In the genomic region with DNA sequence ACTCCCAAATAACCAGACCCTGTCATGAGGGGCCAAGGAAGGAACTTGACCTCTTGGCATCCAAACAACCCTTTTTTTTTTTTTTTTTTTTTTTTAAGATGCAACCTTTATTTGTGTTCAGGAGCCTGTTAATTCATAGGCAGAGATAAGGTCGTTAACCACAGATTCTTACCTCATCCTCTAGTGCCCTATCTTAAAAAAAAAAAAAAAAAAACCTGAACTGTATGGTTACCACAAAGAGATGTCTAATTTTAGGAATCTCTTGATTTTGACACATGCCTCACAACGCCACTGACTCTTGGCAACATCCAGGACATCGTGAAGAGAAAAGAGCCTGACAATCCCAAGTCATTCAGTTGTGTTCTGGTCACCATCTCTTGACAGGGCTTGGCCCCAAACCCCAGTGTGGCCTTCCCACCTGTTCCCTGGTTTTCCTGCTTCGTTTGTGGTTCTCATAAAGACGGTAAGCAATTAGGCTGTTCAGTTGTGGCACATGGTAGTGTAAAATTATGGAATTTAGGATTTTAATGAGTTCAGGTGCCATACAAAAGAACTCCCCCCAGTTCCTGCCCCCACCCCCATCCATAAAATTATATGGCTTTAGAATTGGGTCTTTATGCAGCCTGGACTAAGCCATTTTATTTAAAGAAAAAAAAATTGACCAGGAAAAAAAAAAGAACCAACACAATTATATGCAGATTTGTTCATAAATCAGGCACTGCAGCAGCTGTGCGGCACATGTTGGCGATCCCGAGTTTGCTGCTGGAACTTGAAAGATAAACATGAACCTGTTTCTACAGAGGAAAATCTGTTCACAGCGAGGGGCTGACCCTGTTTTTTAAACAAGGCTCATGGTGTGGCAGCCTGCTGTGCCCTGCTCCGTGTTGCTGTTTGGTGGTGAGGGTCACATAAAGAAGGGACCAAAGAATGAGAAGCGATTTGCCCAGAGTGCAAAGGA, we compare ENCODE assay signal across 16 cellular contexts.
"Had no signal": no experiment of that assay in that cellular context is flagged by ENCODE, and none has a peak within 500 bp of the region (broad histone marks: within the 10 kb centered on the region; RNA-seq: fewer than 3 reads in every experiment).

No MANE protein-coding gene starts in this region.

- H3K27me3 ChIP-seq: cardiac muscle cell, esophagus squamous epithelium, heart left ventricle, left lung, tibial artery had no signal

- H3K4me1 ChIP-seq: esophagus squamous epithelium, heart left ventricle, left lung, tibial artery had no signal

- DNase-seq: activated B cell treated with CpG ODN at 0.5 μM for 24 hours; activated CD4-positive, alpha-beta memory T cell treated with anti-CD3 and anti-CD28 coated beads, Interleukin-2, amount 10 ng/mL, durations not matched to agents 7 days and 5 days; activated CD4-positive, alpha-beta T cell treated with anti-CD3 and anti-CD28 coated beads for 4 hours; activated CD8-positive, alpha-beta memory T cell treated with anti-CD3 and anti-CD28 coated beads, Interleukin-2, amount 10 ng/mL, durations not matched to agents 7 days and 5 days; activated naive CD8-positive, alpha-beta T cell treated with anti-CD3 and anti-CD28 coated beads for 36 hours; amniotic stem cell; effector memory CD8-positive, alpha-beta T cell; esophagus squamous epithelium; heart left ventricle; kidney; left lung; occipital lobe; retina; stimulated activated naive CD4-positive, alpha-beta T cell; tibial artery had no signal

- H3K36me3 ChIP-seq: cardiac muscle cell, esophagus squamous epithelium, heart left ventricle, left lung, tibial artery had no signal

- H3K27ac ChIP-seq: cardiac muscle cell, esophagus squamous epithelium, heart left ventricle, left lung, tibial artery had no signal

- H3K4me3 ChIP-seq: cardiac muscle cell, esophagus squamous epithelium, heart left ventricle, left lung, tibial artery had no signal

- H3K9me3 ChIP-seq: esophagus squamous epithelium, heart left ventricle, left lung, tibial artery had no signal

- ATAC-seq: activated CD8-positive, alpha-beta memory T cell treated with anti-CD3 and anti-CD28 coated beads, Interleukin-2, amount 10 ng/mL, durations not matched to agents 7 days and 5 days; effector memory CD8-positive, alpha-beta T cell; heart left ventricle; left lung had no signal
